In the genomic region with DNA sequence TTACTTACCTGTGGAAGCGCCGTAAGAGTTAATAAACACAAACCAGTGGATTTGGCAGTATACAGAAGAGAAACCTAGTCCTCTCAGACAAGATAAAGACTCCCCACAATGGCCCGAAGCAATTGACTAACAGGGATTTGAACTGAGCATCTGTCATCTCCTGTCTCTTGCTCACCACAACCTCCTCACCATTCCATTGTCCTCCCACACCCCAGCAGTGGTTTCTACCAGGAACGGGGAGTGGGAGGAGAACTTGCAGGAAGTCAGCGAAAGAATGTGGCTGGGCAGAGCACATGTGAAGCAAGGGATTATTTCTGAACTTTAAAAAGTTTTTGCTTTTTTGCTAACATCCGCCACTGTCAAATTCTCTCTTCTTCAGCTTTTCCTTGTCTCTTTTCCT, we compare ENCODE assay signal across 17 cellular contexts. TPM values are rescaled to one million over a fixed set of nuclear protein-coding genes. Genes with fewer than 3 reads are reported as not detected.
DNase-seq lines count a peak whose midpoint lies in the region; ATAC-seq and TF ChIP-seq lines count a peak whose summit lies in the region.
"Had no signal": no experiment of that assay in that cellular context is flagged by ENCODE, and none has a peak within 500 bp of the region (broad histone marks: within the 10 kb centered on the region; RNA-seq: fewer than 3 reads in every experiment).

No MANE protein-coding gene starts in this region.

- intact Hi-C loops in PC-3 (cut with micrococcal nuclease) = no loop called here

- H3K4me1 ChIP-seq in PC-3 (ENCODE audit: insufficient read depth, low read length) = peaks cover 32% of the 10 kb centered on the region
- H3K4me1 ChIP-seq: ascending aorta had no signal

- no peaks in the 10 kb centered on the region for H3K9me3 ChIP-seq in PC-3 (ENCODE audit: low read length)
- H3K9me3 ChIP-seq: ascending aorta had no signal

- POLR2A ChIA-PET in PC-3 (lab: Charles Lee; ENCODE audit: unreplicated experiment) = no interaction called here

- peak overlapping the region; percentile 60 for H3K27ac ChIP-seq in PC-3 (ENCODE audit: low read length)
- H3K27ac ChIP-seq: ascending aorta, SK-N-MC had no signal

- CTCF ChIA-PET in PC-3 (lab: Charles Lee) = no interaction called here

- H4K20me1 ChIP-seq in PC-3 (ENCODE audit: low read length) = no peaks in the 10 kb centered on the region

- H3F3A ChIP-seq in PC-3 (ENCODE audit: low read length, unreplicated experiment) = no peaks in the 10 kb centered on the region

- H3K4me3 ChIP-seq in PC-3 (ENCODE audit: low read length) (no peak overlapping the region), epithelial cell of esophagus (ENCODE audit: low read length) (no peak overlapping the region)
- H3K4me3 ChIP-seq: ascending aorta, SK-N-MC had no signal

- no peak for TF ChIP-seq CTCF in PC-3 (conservative IDR thresholded peaks at IDR 0.05; ENCODE audit: low read depth, low read length)
- no peak for TF ChIP-seq CTCF in epithelial cell of esophagus (IDR thresholded peaks at IDR 0.05; ENCODE audit: insufficient read depth, low read depth, low read length, missing control alignments)
- TF ChIP-seq CTCF in omental fat pad (IDR thresholded peaks at IDR 0.05) = no peak

- H3K36me3 ChIP-seq in PC-3 (ENCODE audit: low read depth, low read length) = no peaks in the 10 kb centered on the region
- H3K36me3 ChIP-seq: ascending aorta had no signal

- H3K9me2 ChIP-seq in PC-3 (replicated peaks; ENCODE audit: low read length) = no peaks in the 10 kb centered on the region

- no peak for ATAC-seq in PC-3
- ATAC-seq in omental fat pad (ENCODE audit: low FRiP score) = peak; percentile 95
- no peak for ATAC-seq in GM18517 (IDR thresholded peaks at IDR 0.05; ENCODE audit: unreplicated experiment)
- ATAC-seq: activated T-cell treated with anti-CD3 and anti-CD28 coated beads, Interleukin-2, amount 50 U/mL, for 4 hours had no signal

- peak overlapping the region; percentile 74 for H2AFZ ChIP-seq in PC-3 (ENCODE audit: low read length)

- peak; percentile 61 for DNase-seq in Daoy (ENCODE audit: low read depth)
- DNase-seq in PC-3 = peak; percentile 70
- peak; percentile 98 for DNase-seq in epithelial cell of esophagus (ENCODE audit: low read depth)
- no peak for DNase-seq in omental fat pad (ENCODE audit: low spot score)
- DNase-seq in activated T-cell treated with anti-CD3 and anti-CD28 coated beads, Interleukin-2, amount 50 U/mL, for 48 hours = no peak
- DNase-seq in activated CD4-positive, CD25-positive, alpha-beta regulatory T cell treated with anti-CD3 and anti-CD28 coated beads, Interleukin-2, amount 50 U/mL, for 72 hours = no peak
- no peak for DNase-seq in NCI-H2171 (lab: John Stamatoyannopoulos, UW)
- DNase-seq: activated B cell treated with CpG ODN at 0.5 μM for 24 hours; activated T-cell treated with anti-CD3 and anti-CD28 coated beads, Interleukin-2, amount 50 U/mL, for 4 hours; C1 segment of cervical spinal cord; effector CD8-positive, alpha-beta T cell; GF-D8; NCI-H187 treated with DMSO at 0.1 percent for 48 hours had no signal

- no peaks in the 10 kb centered on the region for H3K27me3 ChIP-seq in PC-3 (ENCODE audit: low read length)
- H3K27me3 ChIP-seq: ascending aorta had no signal

- no peak overlapping the region for H3K4me2 ChIP-seq in PC-3 (ENCODE audit: low read length)

- no peaks in the 10 kb centered on the region for H3K79me2 ChIP-seq in PC-3 (ENCODE audit: low read length)

- no peak overlapping the region; the same call in 1 of the 2 replicates for H3K9ac ChIP-seq in PC-3 (ENCODE audit: low read length)

- no TSS peak for BruUV-seq in PC-3 (replicated peaks; lab: Mats Ljungman, UMichigan)

RNA-seq across cellular contexts. Expression of a gene that starts 24.6 kb away (rescaled TPM):
- total RNA-seq in Daoy (2014; rRNA removed; shearing (Covaris generic)) = not detected in 2 replicates
- total RNA-seq in PC-3 (2014; rRNA removed) = not detected in 2 replicates
- total RNA-seq in omental fat pad = not detected
- total RNA-seq: activated B cell treated with CpG ODN at 0.5 μM for 24 hours; activated T-cell treated with anti-CD3 and anti-CD28 coated beads, Interleukin-2, amount 50 U/mL, for 4 hours; ascending aorta; posterior vena cava had no signal

RNA-seq across cellular contexts. Expression of a gene that starts 30.3 kb away (rescaled TPM):
- 0.23 TPM in 1 of 2 replicates, not detected in the other for total RNA-seq in Daoy (2014; rRNA removed; shearing (Covaris generic))
- total RNA-seq in PC-3 (2014; rRNA removed) (0.04 and 0.12 TPM in 2 replicates), omental fat pad (10 to 100 TPM in 1 of 4 donors, 1 to 10 TPM in 3; 2.5 to 21.4 (median 6.0) TPM)
- total RNA-seq: activated T-cell treated with anti-CD3 and anti-CD28 coated beads, Interleukin-2, amount 50 U/mL, for 4 hours; ascending aorta had no signal

RNA-seq across cellular contexts. Expression of a gene that starts 59.5 kb away (rescaled TPM):
- not detected in 2 replicates for total RNA-seq in Daoy (2014; rRNA removed; shearing (Covaris generic))
- total RNA-seq in PC-3 (2014; rRNA removed) = not detected in 2 replicates
- total RNA-seq in omental fat pad = not detected
- total RNA-seq: activated B cell treated with CpG ODN at 0.5 μM for 24 hours; activated T-cell treated with anti-CD3 and anti-CD28 coated beads, Interleukin-2, amount 50 U/mL, for 4 hours; ascending aorta; posterior vena cava had no signal

Comparison
In these comparisons a context has a peak if more than half of its experiments do, and no peak if none do; other contexts are left out.
1. DNase-seq: peak in Daoy (single experiment), PC-3 (single experiment) and epithelial cell of esophagus (single experiment); none in omental fat pad (single experiment), activated T-cell treated with anti-CD3 and anti-CD28 coated beads, Interleukin-2, amount 50 U/mL, for 48 hours (0 of 2), activated CD4-positive, CD25-positive, alpha-beta regulatory T cell treated with anti-CD3 and anti-CD28 coated beads, Interleukin-2, amount 50 U/mL, for 72 hours (single experiment) and NCI-H2171 (single experiment).